In the genomic region with DNA sequence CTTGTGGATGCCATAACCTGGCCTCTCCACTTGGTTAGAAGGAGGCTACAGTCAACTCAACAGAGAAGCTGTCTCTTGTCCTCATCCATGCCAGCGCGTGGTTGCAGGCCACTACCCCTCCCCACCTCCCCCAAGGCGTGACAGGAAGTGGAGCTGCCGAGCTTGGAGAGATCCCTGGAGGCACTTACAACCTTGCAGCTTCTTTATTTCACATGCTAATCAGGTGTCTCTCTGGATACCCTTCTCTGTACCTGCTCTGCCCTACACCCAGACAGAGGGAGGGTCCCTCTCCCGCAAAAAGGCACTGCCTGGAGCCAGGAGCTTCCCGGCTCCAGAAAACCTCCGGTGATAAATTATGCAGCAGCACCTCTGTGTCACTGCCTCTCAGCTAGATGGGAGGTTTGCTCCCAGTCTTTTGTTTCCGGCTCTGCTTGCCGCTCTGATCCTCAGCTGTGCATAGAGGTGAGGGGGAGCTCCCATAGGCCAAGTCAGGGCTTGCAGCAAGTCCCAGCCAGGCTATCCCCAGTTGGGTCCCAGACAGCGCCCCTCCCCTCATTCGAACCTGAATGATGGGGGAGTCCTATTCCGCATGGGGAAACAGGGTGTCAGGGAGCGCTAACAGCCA, we compare ENCODE assay signal across 11 cellular contexts. TPM values are rescaled to one million over a fixed set of nuclear protein-coding genes. Genes with fewer than 3 reads are reported as not detected.
A peak's percentile ranks its signal among the peaks of the same experiment; 100 is the strongest.
DNase-seq lines count a peak whose midpoint lies in the region; ATAC-seq lines count a peak whose summit lies in the region.
"Had no signal": no experiment of that assay in that cellular context is flagged by ENCODE, and none has a peak within 500 bp of the region (broad histone marks: within the 10 kb centered on the region; RNA-seq: fewer than 3 reads in every experiment).

No MANE protein-coding gene starts in this region.

- H3K4me3 ChIP-seq in SJCRH30, result peak overlapping the region; percentile 56
- H3K4me3 ChIP-seq in iPS-15b (ENCODE audit: low read depth, low read length), result peak overlapping the region; percentile 63
- H3K4me3 ChIP-seq: heart right ventricle had no signal

- H3K36me3 ChIP-seq in SJCRH30, result no peaks in the 10 kb centered on the region
- no peaks in the 10 kb centered on the region for H3K36me3 ChIP-seq in iPS-15b (ENCODE audit: control insufficient read depth, insufficient read depth, low read length)
- H3K36me3 ChIP-seq: heart right ventricle had no signal

- peak overlapping the region; percentile 39 for H3K9ac ChIP-seq in iPS-15b (ENCODE audit: low read depth, low read length)

- H3K27ac ChIP-seq in SJCRH30, result peak overlapping the region; percentile 36; the same call in 1 of the 2 replicates
- H3K27ac ChIP-seq: 22Rv1 had no signal

- ATAC-seq in HG02840 (IDR thresholded peaks at IDR 0.05; ENCODE audit: low FRiP score, unreplicated experiment), result no peak
- ATAC-seq in HG03139 (IDR thresholded peaks at IDR 0.05; ENCODE audit: unreplicated experiment), result no peak
- ATAC-seq: heart right ventricle had no signal

- DNase-seq in NCI-H1417 (lab: John Stamatoyannopoulos, UW) (peak; percentile 88 to 91 (median 90)), NCI-H1417 treated with DMSO at 0.1 percent for 48 hours (lab: John Stamatoyannopoulos, UW) (no peak), SJCRH30 (peak; percentile 61 to 74), superior temporal gyrus (ENCODE audit: extremely low spot score) (peak; percentile 29), NAMALWA (ENCODE audit: low spot score) (no peak)
- DNase-seq: heart right ventricle had no signal

- H3K27me3 ChIP-seq in SJCRH30 (no peaks in the 10 kb centered on the region), iPS-15b (ENCODE audit: control insufficient read depth, insufficient read depth, low read length) (peaks cover 39% of the 10 kb centered on the region)

- H3K9me3 ChIP-seq in SJCRH30 (replicated peaks) (no peaks in the 10 kb centered on the region), iPS-15b (ENCODE audit: control insufficient read depth, insufficient read depth, low read length) (no peaks in the 10 kb centered on the region)
- H3K9me3 ChIP-seq: heart right ventricle had no signal

- peaks cover 18% of the 10 kb centered on the region for H3K4me1 ChIP-seq in SJCRH30
- H3K4me1 ChIP-seq in iPS-15b (ENCODE audit: control insufficient read depth, insufficient read depth, low read length), result peaks cover 27% of the 10 kb centered on the region

RNA-seq across cellular contexts. Expression of gene LRP4, which starts 5.7 kb away (rescaled TPM):
- 6.6 and 6.8 TPM in 2 replicates for total RNA-seq in SJCRH30 (2014; rRNA removed; shearing (Covaris generic))
- total RNA-seq: T-helper 1 cell treated with Interleukin-12 subunit alpha and Interleukin-12 subunit beta and Interleukin-4 antibody, amounts not matched to agents 30 ng/mL and 1 ng/mL, for 36 hours had no signal

RNA-seq across cellular contexts. Expression of gene CSTPP1, which starts 23.9 kb away (rescaled TPM):
- 22.3 and 24.5 TPM in 2 replicates for total RNA-seq in SJCRH30 (2014; rRNA removed; shearing (Covaris generic))

Comparison
In these comparisons a context has a peak if more than half of its experiments do, and no peak if none do; other contexts are left out.
1. DNase-seq: peak in NCI-H1417 (3 of 3), SJCRH30 (2 of 2) and superior temporal gyrus (single experiment); none in NCI-H1417 treated with DMSO at 0.1 percent for 48 hours (single experiment) and NAMALWA (single experiment).